8 cellular contexts compared by ENCODE assay signal in genomic region chr9:136546697-136547481, GRCh38. TPM values are rescaled to one million over a fixed set of nuclear protein-coding genes. Genes with fewer than 3 reads are reported as not detected.
DNase-seq lines count a peak whose midpoint lies in the region; ATAC-seq and TF ChIP-seq lines count a peak whose summit lies in the region.

No MANE protein-coding gene starts in this region.

- H3K4me1 ChIP-seq in esophagus (ENCODE audit: control insufficient read depth in 2 of 2, insufficient read depth in 2 of 2, low read length in 1 of 2) (peaks cover 12 to 38% of the 10 kb centered on the region in 2 donors), muscle layer of colon (ENCODE audit: insufficient read depth, low read length) (peaks cover 70% of the 10 kb centered on the region), thyroid gland (peaks cover 21 to 43% of the 10 kb centered on the region in 2 donors)

- ATAC-seq in GM21390 (IDR thresholded peaks at IDR 0.05; ENCODE audit: unreplicated experiment) (peak; percentile 4), HG02938 (IDR thresholded peaks at IDR 0.05; ENCODE audit: unreplicated experiment) (no peak)

- peak overlapping the region; percentile 73 for H3K4me3 Mint-ChIP-seq in activated T-cell treated with anti-CD3 and anti-CD28 coated beads, Interleukin-2, amount 50 U/mL, for 24 hours

- H3K27ac Mint-ChIP-seq in activated T-cell treated with anti-CD3 and anti-CD28 coated beads, Interleukin-2, amount 50 U/mL, for 24 hours, result peak overlapping the region; percentile 65

- H3K36me3 ChIP-seq in esophagus (ENCODE audit: control insufficient read depth in 2 of 2, insufficient read depth in 2 of 2, low read length in 1 of 2) (peaks cover 0 to 11% of the 10 kb centered on the region in 2 donors), muscle layer of colon (ENCODE audit: insufficient read depth, low read length) (peaks cover 12% of the 10 kb centered on the region), thyroid gland (no peaks in the 10 kb centered on the region)

- H3K9ac ChIP-seq in muscle layer of colon (ENCODE audit: low read length), result no peak overlapping the region

- no peaks in the 10 kb centered on the region for H3K27me3 Mint-ChIP-seq in activated T-cell treated with anti-CD3 and anti-CD28 coated beads, Interleukin-2, amount 50 U/mL, for 24 hours

- TF ChIP-seq CTCF in AG09309 (IDR thresholded peaks at IDR 0.05; ENCODE audit: control insufficient read depth, insufficient read depth, low read depth, low read length, missing control alignments), result no peak
- TF ChIP-seq CTCF in thyroid gland (IDR thresholded peaks at IDR 0.05), result peak in 1 of 6 experiments; percentile 12

- H3K27me3 ChIP-seq in esophagus (ENCODE audit: control insufficient read depth in 1 of 2, insufficient read depth in 2 of 2, low read length in 2 of 2) (no peaks in the 10 kb centered on the region), muscle layer of colon (ENCODE audit: control insufficient read depth in 1 of 2, insufficient read depth in 2 of 2, low read length in 2 of 2) (no peaks in the 10 kb centered on the region), thyroid gland (no peaks in the 10 kb centered on the region)

- no peaks in the 10 kb centered on the region for H3K9me3 Mint-ChIP-seq in activated T-cell treated with anti-CD3 and anti-CD28 coated beads, Interleukin-2, amount 50 U/mL, for 24 hours

- H3K36me3 Mint-ChIP-seq in activated T-cell treated with anti-CD3 and anti-CD28 coated beads, Interleukin-2, amount 50 U/mL, for 24 hours (ENCODE audit: low read depth), result peaks cover 29% of the 10 kb centered on the region

- H3K4me3 ChIP-seq in AG09309 (ENCODE audit: control insufficient read depth, low read depth, low read length), result peak overlapping the region; percentile 45
- peak overlapping the region; percentile 53 to 73 for H3K4me3 ChIP-seq in esophagus (ENCODE audit: low read depth in 1 of 2, low read length in 2 of 2)
- peak overlapping the region; percentile 52 to 65 for H3K4me3 ChIP-seq in muscle layer of colon (ENCODE audit: low read depth in 1 of 2, low read length in 2 of 2)
- H3K4me3 ChIP-seq in thyroid gland (replicated peaks in 1 of 3), result peak overlapping the region; percentile 5 to 90 (median 37)

- 3% methylated on average over 43 of the region's 43 CpGs for WGBS in esophagus, 2 donors
- 0 to 7% methylated on average over 8 to 29 of the region's 43 CpGs for WGBS in thyroid gland, 2 donors

- peak overlapping the region; percentile 99 for H3K27ac ChIP-seq in esophagus (ENCODE audit: low read depth in 2 of 2, low read length in 1 of 2)
- H3K27ac ChIP-seq in muscle layer of colon (ENCODE audit: low read depth, low read length), result peak overlapping the region; percentile 98
- H3K27ac ChIP-seq in thyroid gland, result peak overlapping the region; percentile 75 to 97 (median 93)

- no peak for TF ChIP-seq POLR2A in thyroid gland (IDR thresholded peaks at IDR 0.05)

- H3K9me3 ChIP-seq in esophagus (ENCODE audit: control insufficient read depth in 2 of 2, insufficient read depth in 1 of 2, low read depth in 1 of 2, low read length in 1 of 2), result no peaks in the 10 kb centered on the region
- no peaks in the 10 kb centered on the region for H3K9me3 ChIP-seq in muscle layer of colon (ENCODE audit: low read length)
- H3K9me3 ChIP-seq in thyroid gland, result no peaks in the 10 kb centered on the region

- intact Hi-C loops in thyroid gland (cut with DNase I), result no loop called here

- DNase-seq in AG09309 (ENCODE audit: low read depth), result no peak
- DNase-seq in NCI-H226, result peak; percentile 89
- peak; percentile 73 for DNase-seq in activated T-cell treated with anti-CD3 and anti-CD28 coated beads, Interleukin-2, amount 50 U/mL, for 24 hours
- peak; percentile 85 to 87 for DNase-seq in thyroid gland

- H3K4me1 Mint-ChIP-seq in activated T-cell treated with anti-CD3 and anti-CD28 coated beads, Interleukin-2, amount 50 U/mL, for 24 hours (ENCODE audit: low read depth), result peaks cover 38% of the 10 kb centered on the region

RNA-seq across cellular contexts. Expression of gene NOTCH1, which starts 1.0 kb away (rescaled TPM):
- polyA plus RNA-seq in esophagus, result 10 to 100 TPM in 1 of 2 donors, 1 to 10 TPM in 1; 9.6 to 19.8 TPM
- 10 to 100 TPM; 19.6 to 35.4 (median 23.2) TPM for total RNA-seq in thyroid gland
